16 cellular contexts compared by ENCODE assay signal in genomic region chr3:57832925-57833324, GRCh38.
DNase-seq lines count a peak whose midpoint lies in the region; ATAC-seq, FAIRE-seq and TF ChIP-seq lines count a peak whose summit lies in the region.
"Had no signal": no experiment of that assay in that cellular context is flagged by ENCODE, and none has a peak within 500 bp of the region (broad histone marks: within the 10 kb centered on the region; RNA-seq: fewer than 3 reads in every experiment).

No MANE protein-coding gene starts in this region.

- intact Hi-C loops in HepG2 (cut with micrococcal nuclease; ENCODE audit: unreplicated experiment) (no loop called here), right lobe of liver (cut with DNase I) (no loop called here), PC-3 (cut with micrococcal nuclease) (loop anchor here (10.0 kb wide), 1 partner anchor 428 kb away; no protein-coding TSS in a partner anchor)

- H3K27ac Mint-ChIP-seq in progenitor cell of endocrine pancreas = no peak overlapping the region

- H3K9me2 ChIP-seq in PC-3 (replicated peaks; ENCODE audit: low read length) = no peaks in the 10 kb centered on the region

- no TSS peak for BruUV-seq in HepG2 (replicated peaks; lab: Mats Ljungman, UMichigan)
- no TSS peak for BruUV-seq in PC-3 (replicated peaks; lab: Mats Ljungman, UMichigan)

- H3K27ac ChIP-seq in HepG2 (ENCODE audit: extremely low read length, insufficient read depth, low read length) = no peak overlapping the region
- H3K27ac ChIP-seq in right lobe of liver = no peak overlapping the region
- no peak overlapping the region for H3K27ac ChIP-seq in PC-3 (ENCODE audit: low read length)
- no peak overlapping the region for H3K27ac ChIP-seq in iPS-18a (ENCODE audit: low read length)
- H3K27ac ChIP-seq: BLaER1 had no signal

- H3K27me3 ChIP-seq in HepG2 (ENCODE audit: control insufficient read depth in 1 of 2, insufficient read depth in 2 of 2, low read length in 2 of 2) (no peaks in the 10 kb centered on the region), right lobe of liver (no peaks in the 10 kb centered on the region), PC-3 (ENCODE audit: low read length) (no peaks in the 10 kb centered on the region), iPS-18a (ENCODE audit: control insufficient read depth, insufficient read depth, low read length) (no peaks in the 10 kb centered on the region)
- H3K27me3 ChIP-seq: BLaER1 had no signal

- H3K4me3 ChIP-seq in HepG2 (replicated peaks in 1 of 3; ENCODE audit: insufficient read depth in 1 of 3, low read depth in 2 of 3, low read length in 3 of 3) (no peak overlapping the region), right lobe of liver (no peak overlapping the region), PC-3 (ENCODE audit: low read length) (no peak overlapping the region), iPS-18a (ENCODE audit: low read length) (peak overlapping the region; percentile 10)
- H3K4me3 ChIP-seq: BLaER1, K562 had no signal

- no peak for ATAC-seq in HepG2
- ATAC-seq in right lobe of liver = no peak
- ATAC-seq in PC-3 = peak; percentile 55
- ATAC-seq in HG03039 (IDR thresholded peaks at IDR 0.05; ENCODE audit: unreplicated experiment) = no peak
- ATAC-seq in GM21825 (IDR thresholded peaks at IDR 0.05; ENCODE audit: unreplicated experiment) = no peak
- ATAC-seq: K562 had no signal

- H3K79me2 ChIP-seq in HepG2 (ENCODE audit: insufficient read depth, low read length) = peaks cover 28% of the 10 kb centered on the region
- peaks cover 38% of the 10 kb centered on the region for H3K79me2 ChIP-seq in PC-3 (ENCODE audit: low read length)

- DNase-seq in HepG2 (ENCODE audit: low spot score) = no peak
- no peak for DNase-seq in right lobe of liver
- peak; percentile 4 for DNase-seq in PC-3
- DNase-seq in progenitor cell of endocrine pancreas (ENCODE audit: low spot score, unreplicated experiment) = no peak
- DNase-seq: 8988T; AML-193; Caco-2; CD8-positive, alpha-beta memory T cell; GOT3; HCEC 1CT; Kasumi-1 had no signal

- peaks cover 8% of the 10 kb centered on the region for H3K4me1 Mint-ChIP-seq in progenitor cell of endocrine pancreas (ENCODE audit: low read depth)

- no peak for FAIRE-seq in HepG2 (lab: Jason Lieb, UNC)
- FAIRE-seq: K562 had no signal

- H3K4me3 Mint-ChIP-seq in progenitor cell of endocrine pancreas (ENCODE audit: low read depth) = no peak overlapping the region
- H3K4me3 Mint-ChIP-seq: CD8-positive, alpha-beta memory T cell had no signal

- CTCF ChIA-PET in HepG2 (lab: Yijun Ruan, JAX; ENCODE audit: low intra/inter-chr PET ratio, low total read pairs) = no interaction called here
- CTCF ChIA-PET in PC-3 (lab: Charles Lee) = no interaction called here

- TF ChIP-seq RAD21 in HepG2 (CRISPR knock-in tag; IDR thresholded peaks at IDR 0.05) = no peak

- H3K36me3 Mint-ChIP-seq in progenitor cell of endocrine pancreas (ENCODE audit: insufficient read depth) = peaks cover 16% of the 10 kb centered on the region

- no peaks in the 10 kb centered on the region for H3K9me3 Mint-ChIP-seq in progenitor cell of endocrine pancreas (ENCODE audit: low read depth)
- H3K9me3 Mint-ChIP-seq: CD8-positive, alpha-beta memory T cell had no signal

- H3K36me3 ChIP-seq in HepG2 (replicated peaks in 1 of 2; ENCODE audit: control insufficient read depth in 1 of 2, insufficient read depth in 2 of 2, low read length in 2 of 2) (peaks cover 2 to 7% of the 10 kb centered on the region in 2 experiments; a peak in 3 of 5 replicates), right lobe of liver (peaks cover 0 to 3% (median 0%) of the 10 kb centered on the region in 4 donors), PC-3 (ENCODE audit: low read depth, low read length) (peaks cover 29% of the 10 kb centered on the region; the same call in 1 of the 2 replicates), iPS-18a (ENCODE audit: control insufficient read depth, low read depth, low read length) (no peaks in the 10 kb centered on the region)

- TF ChIP-seq POLR2A in HepG2 (IDR thresholded peaks at IDR 0.05; ENCODE audit: insufficient read depth in 1 of 2, low read depth in 2 of 2, low read length in 2 of 2) (no peak), right lobe of liver (IDR thresholded peaks at IDR 0.05) (no peak)

- POLR2A ChIA-PET in HepG2 (lab: Yijun Ruan, JAX) (interaction anchor here (0.5 kb wide), 1 partner anchor 71 kb away, joined by 3 read pairs; no protein-coding TSS in a partner anchor), PC-3 (lab: Charles Lee; ENCODE audit: unreplicated experiment) (interaction anchor here (0.6 to 0.7 kb wide), 2 partner anchors 17 to 135 kb away, joined by 6 to 7 read pairs; no protein-coding TSS in a partner anchor)

- H2AFZ ChIP-seq in HepG2 (ENCODE audit: low read length) (no peak overlapping the region), PC-3 (ENCODE audit: low read length) (no peak overlapping the region)

- H3K9me3 ChIP-seq in HepG2 (ENCODE audit: low read length) = no peaks in the 10 kb centered on the region
- H3K9me3 ChIP-seq in right lobe of liver = no peaks in the 10 kb centered on the region
- H3K9me3 ChIP-seq in PC-3 (ENCODE audit: low read length) = no peaks in the 10 kb centered on the region
- H3K9me3 ChIP-seq in iPS-18a (ENCODE audit: control insufficient read depth, low read depth, low read length) = no peaks in the 10 kb centered on the region
- H3K9me3 ChIP-seq: BLaER1, Caco-2 had no signal

- no peak overlapping the region for H3K4me2 ChIP-seq in HepG2 (ENCODE audit: low read depth, low read length)
- H3K4me2 ChIP-seq in PC-3 (ENCODE audit: low read length) = no peak overlapping the region
- H3K4me2 ChIP-seq: BLaER1 had no signal

- H3K4me1 ChIP-seq in HepG2 (ENCODE audit: insufficient read depth, low read length) (peaks cover 17% of the 10 kb centered on the region), right lobe of liver (peaks cover 0 to under 1% (median 0%) of the 10 kb centered on the region in 4 donors), PC-3 (ENCODE audit: insufficient read depth, low read length) (no peaks in the 10 kb centered on the region), iPS-18a (ENCODE audit: control insufficient read depth, low read depth, low read length) (peaks cover 27% of the 10 kb centered on the region)
- H3K4me1 ChIP-seq: BLaER1 had no signal

- TF ChIP-seq EP300 in HepG2 (IDR thresholded peaks at IDR 0.05; ENCODE audit: low read depth in 2 of 2, low read length in 2 of 2) (no peak), HepG2 (CRISPR knock-in tag; IDR thresholded peaks at IDR 0.05; ENCODE audit: borderline replicate concordance) (no peak)

- no peaks in the 10 kb centered on the region for H3F3A ChIP-seq in PC-3 (ENCODE audit: low read length, unreplicated experiment)

- TF ChIP-seq CTCF in HepG2 (CRISPR knock-in tag; IDR thresholded peaks at IDR 0.05) = no peak
- TF ChIP-seq CTCF in right lobe of liver (IDR thresholded peaks at IDR 0.05) = no peak
- no peak for TF ChIP-seq CTCF in PC-3 (conservative IDR thresholded peaks at IDR 0.05; ENCODE audit: low read depth, low read length)
- no peak for TF ChIP-seq CTCF in progenitor cell of endocrine pancreas (IDR thresholded peaks at IDR 0.05; ENCODE audit: unreplicated experiment)

- H3K27me3 Mint-ChIP-seq in progenitor cell of endocrine pancreas = peaks cover 5% of the 10 kb centered on the region
- H3K27me3 Mint-ChIP-seq: CD8-positive, alpha-beta memory T cell had no signal

- in situ Hi-C loops in HepG2 (cut with HindIII; ENCODE audit: extremely low pct_ligation_motif_present, low pct_unique_long_range_greater_than_20kb) = no loop called here

- WGBS in HepG2 (ENCODE audit: low lambda C conversion rate) = 100% methylated on average over 1 of the region's 1 CpG
- 100% methylated on average over 1 of the region's 1 CpG for WGBS in right lobe of liver (ENCODE audit: insufficient coverage, low coverage, low lambda C conversion rate, missing lambda C conversion rate)

- H3K9ac ChIP-seq in HepG2 (ENCODE audit: insufficient read depth, low read depth, low read length) (no peak overlapping the region), PC-3 (ENCODE audit: low read length) (no peak overlapping the region), iPS-18a (ENCODE audit: low read length) (no peak overlapping the region)
- H3K9ac ChIP-seq: BLaER1 had no signal

- no peaks in the 10 kb centered on the region for H4K20me1 ChIP-seq in HepG2 (ENCODE audit: insufficient read depth, low read length)
- H4K20me1 ChIP-seq in PC-3 (ENCODE audit: low read length) = no peaks in the 10 kb centered on the region

TF ChIP-seq in HepG2, 621 proteins besides CTCF, POLR2A, EP300 and RAD21:
- TF ChIP-seq FOXP1 (IDR thresholded peaks at IDR 0.05) (no peak), FOXP1 (CRISPR knock-in tag; IDR thresholded peaks at IDR 0.05) (no peak), ZNF552 (CRISPR knock-in tag; IDR thresholded peaks at IDR 0.05; ENCODE audit: borderline replicate concordance) (no peak), ATF7 (IDR thresholded peaks at IDR 0.05) (peak; percentile 40; the same call in 1 of the 2 replicates), ATF7 (CRISPR knock-in tag; IDR thresholded peaks at IDR 0.05) (no peak), CEBPZ (IDR thresholded peaks at IDR 0.05; ENCODE audit: low read length) (no peak), SRY (CRISPR knock-in tag; IDR thresholded peaks at IDR 0.05) (no peak)
